Comparison of ENCODE assay signal across 10 cellular contexts in genomic region chr17:44217738-44218343, GRCh38. TPM values are rescaled to one million over a fixed set of nuclear protein-coding genes. Genes with fewer than 3 reads are reported as not detected.
DNase-seq lines count a peak whose midpoint lies in the region; ATAC-seq, FAIRE-seq and TF ChIP-seq lines count a peak whose summit lies in the region.
"Had no signal": no experiment of that assay in that cellular context is flagged by ENCODE, and none has a peak within 500 bp of the region (broad histone marks: within the 10 kb centered on the region; RNA-seq: fewer than 3 reads in every experiment).

No MANE protein-coding gene starts in this region.

- no peak for DNase-seq in GM12892 (ENCODE audit: insufficient read length)
- DNase-seq in RKO (ENCODE audit: low spot score) = peak; percentile 44
- DNase-seq in esophagus muscularis mucosa (ENCODE audit: extremely low spot score) = no peak
- DNase-seq in retinal pigment epithelial cell (ENCODE audit: low read depth) = no peak
- no peak for DNase-seq in EL
- DNase-seq in ACHN = no peak

- FAIRE-seq in GM12892 (lab: Jason Lieb, UNC) = peak; percentile 74

- TF ChIP-seq CTCF in esophagus muscularis mucosa (IDR thresholded peaks at IDR 0.05) (no peak), retinal pigment epithelial cell (conservative IDR thresholded peaks at IDR 0.05; ENCODE audit: low read depth, low read length) (no peak)

- H3K9me3 ChIP-seq in esophagus muscularis mucosa = no peaks in the 10 kb centered on the region

- no peak for TF ChIP-seq EP300 in esophagus muscularis mucosa (IDR thresholded peaks at IDR 0.05)

- intact Hi-C loops in esophagus muscularis mucosa (cut with DNase I) = loop anchor here (2.0 kb wide), 1 partner anchor 107 kb away; the partner anchor contains the start of gene SLC25A39

- H3K36me3 ChIP-seq in esophagus muscularis mucosa = peaks cover 27 to 44% (median 41%) of the 10 kb centered on the region in 4 donors

- in situ Hi-C loops in ACHN (cut with HindIII; ENCODE audit: low pct_ligation_motif_present, low pct_unique_long_range_greater_than_20kb, low sequenced_read_pairs) = no loop called here

- WGBS in esophagus muscularis mucosa = 10% methylated on average over 8 of the region's 10 CpGs

- H3K4me3 ChIP-seq in esophagus muscularis mucosa (peak overlapping the region; percentile 92 to 98 (median 96)), retinal pigment epithelial cell (ENCODE audit: low read length) (peak overlapping the region; percentile 59)

- ATAC-seq in GM18498 (IDR thresholded peaks at IDR 0.05; ENCODE audit: unreplicated experiment) (no peak), HG02981 (IDR thresholded peaks at IDR 0.05; ENCODE audit: unreplicated experiment) (no peak)

- H3K27ac ChIP-seq in esophagus muscularis mucosa (replicated peaks in 1 of 4) = peak overlapping the region; percentile 100

- H3K27me3 ChIP-seq in esophagus muscularis mucosa = no peaks in the 10 kb centered on the region

- H3K4me1 ChIP-seq in esophagus muscularis mucosa = peaks cover 26 to 49% (median 38%) of the 10 kb centered on the region in 4 donors

- no peak for TF ChIP-seq POLR2A in GM12892 (IDR thresholded peaks at IDR 0.05; ENCODE audit: low read depth, low read length)
- no peak for TF ChIP-seq POLR2A in esophagus muscularis mucosa (IDR thresholded peaks at IDR 0.05; ENCODE audit: low read depth)

RNA-seq across cellular contexts. Expression of gene UBTF, which starts 1.6 kb away (rescaled TPM):
- 50.1 TPM for polyA plus RNA-seq in GM12892 (2012; ENCODE audit: missing spikeins)
- 10 to 100 TPM; 48.7 to 78.8 (median 66.1) TPM for total RNA-seq in esophagus muscularis mucosa

RNA-seq across cellular contexts. Expression of gene ATXN7L3, which starts 18.2 kb away (rescaled TPM):
- polyA plus RNA-seq in GM12892 (2012; ENCODE audit: missing spikeins) = 18.0 TPM
- total RNA-seq in esophagus muscularis mucosa = 10 to 100 TPM; 41.9 to 72.6 (median 50.0) TPM

RNA-seq across cellular contexts. Expression of gene TMUB2, which starts 31.1 kb away (rescaled TPM):
- polyA plus RNA-seq in GM12892 (2012; ENCODE audit: missing spikeins) = 17.1 TPM
- 10 to 100 TPM; 25.3 to 50.3 (median 33.4) TPM for total RNA-seq in esophagus muscularis mucosa

RNA-seq across cellular contexts. Expression of gene ASB16, which starts 47.3 kb away (rescaled TPM):
- polyA plus RNA-seq in GM12892 (2012; ENCODE audit: missing spikeins) = 1.5 TPM
- total RNA-seq in esophagus muscularis mucosa = 10 to 100 TPM in 1 of 4 donors, 1 to 10 TPM in 3; 3.3 to 10.8 (median 6.0) TPM
- total RNA-seq: LHCN-M2, lung microvascular endothelial cell had no signal

RNA-seq across cellular contexts. Expression of gene SLC4A1, which starts 50.1 kb away (rescaled TPM):
- polyA plus RNA-seq in GM12892 (2012; ENCODE audit: missing spikeins) = not detected
- 1 to 10 TPM in 1 of 4 donors, under 1 TPM in 2, not detected in 1; 0.11 to 2.0 (median 0.19) TPM for total RNA-seq in esophagus muscularis mucosa
- total RNA-seq: LHCN-M2, lung microvascular endothelial cell had no signal
